ENCODE assay signal across 2 cellular contexts in genomic region chr16:17743158-17743557, GRCh38.
A peak's percentile ranks its signal among the peaks of the same experiment; 100 is the strongest.
TF ChIP-seq lines count a peak whose summit lies in the region.

No MANE protein-coding gene starts in this region.

TF ChIP-seq in GM23338, 12 proteins besides CTCF, POLR2A, EP300 and RAD21 (continued from another document):
- TF ChIP-seq, protein P1, sequence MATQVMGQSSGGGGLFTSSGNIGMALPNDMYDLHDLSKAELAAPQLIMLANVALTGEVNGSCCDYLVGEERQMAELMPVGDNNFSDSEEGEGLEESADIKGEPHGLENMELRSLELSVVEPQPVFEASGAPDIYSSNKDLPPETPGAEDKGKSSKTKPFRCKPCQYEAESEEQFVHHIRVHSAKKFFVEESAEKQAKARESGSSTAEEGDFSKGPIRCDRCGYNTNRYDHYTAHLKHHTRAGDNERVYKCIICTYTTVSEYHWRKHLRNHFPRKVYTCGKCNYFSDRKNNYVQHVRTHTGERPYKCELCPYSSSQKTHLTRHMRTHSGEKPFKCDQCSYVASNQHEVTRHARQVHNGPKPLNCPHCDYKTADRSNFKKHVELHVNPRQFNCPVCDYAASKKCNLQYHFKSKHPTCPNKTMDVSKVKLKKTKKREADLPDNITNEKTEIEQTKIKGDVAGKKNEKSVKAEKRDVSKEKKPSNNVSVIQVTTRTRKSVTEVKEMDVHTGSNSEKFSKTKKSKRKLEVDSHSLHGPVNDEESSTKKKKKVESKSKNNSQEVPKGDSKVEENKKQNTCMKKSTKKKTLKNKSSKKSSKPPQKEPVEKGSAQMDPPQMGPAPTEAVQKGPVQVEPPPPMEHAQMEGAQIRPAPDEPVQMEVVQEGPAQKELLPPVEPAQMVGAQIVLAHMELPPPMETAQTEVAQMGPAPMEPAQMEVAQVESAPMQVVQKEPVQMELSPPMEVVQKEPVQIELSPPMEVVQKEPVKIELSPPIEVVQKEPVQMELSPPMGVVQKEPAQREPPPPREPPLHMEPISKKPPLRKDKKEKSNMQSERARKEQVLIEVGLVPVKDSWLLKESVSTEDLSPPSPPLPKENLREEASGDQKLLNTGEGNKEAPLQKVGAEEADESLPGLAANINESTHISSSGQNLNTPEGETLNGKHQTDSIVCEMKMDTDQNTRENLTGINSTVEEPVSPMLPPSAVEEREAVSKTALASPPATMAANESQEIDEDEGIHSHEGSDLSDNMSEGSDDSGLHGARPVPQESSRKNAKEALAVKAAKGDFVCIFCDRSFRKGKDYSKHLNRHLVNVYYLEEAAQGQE (IDR thresholded peaks at IDR 0.05; ENCODE audit: unreplicated experiment), result no peak
TF ChIP-seq in GM23338: peak in this region for 0.

TF ChIP-seq in K562, 482 proteins besides CTCF, POLR2A, EP300 and RAD21 (continued from another document):
- TF ChIP-seq BRCA1 (IDR thresholded peaks at IDR 0.05) (no peak), BRCA1 (CRISPR knock-in tag; IDR thresholded peaks at IDR 0.05) (no peak), BCOR (IDR thresholded peaks at IDR 0.05) (peak; percentile 40; the same call in 1 of the 2 replicates), MCM5 (IDR thresholded peaks at IDR 0.05; ENCODE audit: low read depth) (no peak), ZFP36 (IDR thresholded peaks at IDR 0.05; ENCODE audit: low read depth, low read length, partially characterized antibody) (peak; percentile 74), L3MBTL2 (IDR thresholded peaks at IDR 0.05) (no peak), MED1 (CRISPR knock-in tag; IDR thresholded peaks at IDR 0.05; ENCODE audit: borderline replicate concordance) (no peak), ZNF644 (tag; IDR thresholded peaks at IDR 0.05; ENCODE audit: low read depth) (no peak), POLR2B (IDR thresholded peaks at IDR 0.05; ENCODE audit: low read depth, partially characterized antibody) (no peak), RBM25 (IDR thresholded peaks at IDR 0.05; ENCODE audit: low read depth, low read length, severe bottlenecking) (peak; percentile 83), TAF15 (IDR thresholded peaks at IDR 0.05; ENCODE audit: low read depth, low read length) (no peak), ZBTB33 (CRISPR knock-in tag; IDR thresholded peaks at IDR 0.05) (no peak)
- TF ChIP-seq, protein P2, sequence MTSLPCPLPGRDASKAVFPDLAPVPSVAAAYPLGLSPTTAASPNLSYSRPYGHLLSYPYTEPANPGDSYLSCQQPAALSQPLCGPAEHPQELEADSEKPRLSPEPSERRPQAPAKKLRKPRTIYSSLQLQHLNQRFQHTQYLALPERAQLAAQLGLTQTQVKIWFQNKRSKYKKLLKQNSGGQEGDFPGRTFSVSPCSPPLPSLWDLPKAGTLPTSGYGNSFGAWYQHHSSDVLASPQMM (CRISPR knock-in tag; IDR thresholded peaks at IDR 0.05), result no peak
- TF ChIP-seq, protein P3, sequence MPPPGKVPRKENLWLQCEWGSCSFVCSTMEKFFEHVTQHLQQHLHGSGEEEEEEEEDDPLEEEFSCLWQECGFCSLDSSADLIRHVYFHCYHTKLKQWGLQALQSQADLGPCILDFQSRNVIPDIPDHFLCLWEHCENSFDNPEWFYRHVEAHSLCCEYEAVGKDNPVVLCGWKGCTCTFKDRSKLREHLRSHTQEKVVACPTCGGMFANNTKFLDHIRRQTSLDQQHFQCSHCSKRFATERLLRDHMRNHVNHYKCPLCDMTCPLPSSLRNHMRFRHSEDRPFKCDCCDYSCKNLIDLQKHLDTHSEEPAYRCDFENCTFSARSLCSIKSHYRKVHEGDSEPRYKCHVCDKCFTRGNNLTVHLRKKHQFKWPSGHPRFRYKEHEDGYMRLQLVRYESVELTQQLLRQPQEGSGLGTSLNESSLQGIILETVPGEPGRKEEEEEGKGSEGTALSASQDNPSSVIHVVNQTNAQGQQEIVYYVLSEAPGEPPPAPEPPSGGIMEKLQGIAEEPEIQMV (tag; conservative IDR thresholded peaks at IDR 0.05; ENCODE audit: low read depth), result no peak
- TF ChIP-seq, protein P1 (CRISPR knock-in tag; IDR thresholded peaks at IDR 0.05; ENCODE audit: low read depth), result no peak
